ENCODE assay signal across 9 cellular contexts in the genomic region with DNA sequence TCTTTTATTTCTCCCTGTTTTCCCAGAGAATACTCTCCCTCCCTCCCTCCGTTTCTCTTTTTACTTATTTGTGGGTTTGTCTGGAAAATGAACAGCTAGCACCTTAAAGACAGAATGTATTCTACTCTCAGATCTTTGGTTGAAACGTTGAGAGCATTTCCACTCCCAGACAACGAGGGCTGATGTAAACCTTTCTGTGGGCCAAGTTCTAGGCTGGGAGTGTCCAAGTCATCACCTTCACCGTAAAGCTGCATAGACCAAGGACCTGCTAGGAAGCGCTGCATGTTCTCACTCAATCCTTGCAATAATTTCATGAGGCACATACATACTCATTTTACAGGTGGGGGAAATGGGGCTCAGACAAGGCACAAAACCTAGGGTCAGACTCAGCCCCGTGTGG. TPM values are rescaled to one million over a fixed set of nuclear protein-coding genes. Genes with fewer than 3 reads are reported as not detected.
DNase-seq lines count a peak whose midpoint lies in the region; ATAC-seq and TF ChIP-seq lines count a peak whose summit lies in the region.
"Had no signal": no experiment of that assay in that cellular context is flagged by ENCODE, and none has a peak within 500 bp of the region (broad histone marks: within the 10 kb centered on the region; RNA-seq: fewer than 3 reads in every experiment).

No MANE protein-coding gene starts in this region.

- CTCF ChIA-PET in HEK293T (lab: Yijun Ruan, JAX) = no interaction called here

- peaks cover 92% of the 10 kb centered on the region for H3K4me1 Mint-ChIP-seq in activated T-helper 1 cell treated with anti-CD3 and anti-CD28 coated beads, Interleukin-12 subunit alpha, Interleukin-12 subunit beta, Interleukin-2, Interleukin-4 antibody, amounts not matched to agents 30 ng/mL and 10 ng/mL and 1 ng/mL, durations not matched to agents 14 hours and 24 hours and 36 hours (ENCODE audit: low read depth)
- H3K4me1 Mint-ChIP-seq in stimulated activated memory B cell treated with anti-CD40 and anti-IgM and Interleukin-4, amounts not matched to agents 10 μg/mL and 1 μg/mL and 100 μg/mL, for 72 hours = peaks cover 100% of the 10 kb centered on the region

- H3K9me3 ChIP-seq in HUES6 (ENCODE audit: control insufficient read depth, insufficient read depth, low read depth, low read length) (no peaks in the 10 kb centered on the region), right atrium auricular region (no peaks in the 10 kb centered on the region)

- POLR2A ChIA-PET in HEK293T (lab: Yijun Ruan, JAX) = interaction anchor here (1.0 kb wide), 1 partner anchor 10 kb away, joined by 6 read pairs; no protein-coding TSS in a partner anchor

- H3K27ac Mint-ChIP-seq in activated T-helper 1 cell treated with anti-CD3 and anti-CD28 coated beads, Interleukin-12 subunit alpha, Interleukin-12 subunit beta, Interleukin-2, Interleukin-4 antibody, amounts not matched to agents 30 ng/mL and 10 ng/mL and 1 ng/mL, durations not matched to agents 14 hours and 24 hours and 36 hours = peak overlapping the region; percentile 85
- H3K27ac Mint-ChIP-seq in stimulated activated memory B cell treated with anti-CD40 and anti-IgM and Interleukin-4, amounts not matched to agents 10 μg/mL and 1 μg/mL and 100 μg/mL, for 72 hours = peak overlapping the region; percentile 89

- no peak for TF ChIP-seq CTCF in right atrium auricular region (IDR thresholded peaks at IDR 0.05)

- no peaks in the 10 kb centered on the region for H3K27me3 ChIP-seq in HUES6 (ENCODE audit: control insufficient read depth, insufficient read depth, low read length)
- no peaks in the 10 kb centered on the region for H3K27me3 ChIP-seq in right atrium auricular region

- H3K4me3 ChIP-seq in HUES6 (ENCODE audit: low read depth, low read length) (no peak overlapping the region), right atrium auricular region (peak overlapping the region in 1 of 2 donors; percentile 4)

- H3K9me3 Mint-ChIP-seq in activated T-helper 1 cell treated with anti-CD3 and anti-CD28 coated beads, Interleukin-12 subunit alpha, Interleukin-12 subunit beta, Interleukin-2, Interleukin-4 antibody, amounts not matched to agents 30 ng/mL and 10 ng/mL and 1 ng/mL, durations not matched to agents 14 hours and 24 hours and 36 hours = no peaks in the 10 kb centered on the region
- no peaks in the 10 kb centered on the region for H3K9me3 Mint-ChIP-seq in stimulated activated memory B cell treated with anti-CD40 and anti-IgM and Interleukin-4, amounts not matched to agents 10 μg/mL and 1 μg/mL and 100 μg/mL, for 72 hours

- peak overlapping the region; percentile 24 for H3K9ac ChIP-seq in HUES6 (ENCODE audit: low read length)

- intact Hi-C loops in activated T-helper 1 cell treated with anti-CD3 and anti-CD28 coated beads, Interleukin-12 subunit alpha, Interleukin-12 subunit beta, Interleukin-2, Interleukin-4 antibody, amounts not matched to agents 30 ng/mL and 10 ng/mL and 1 ng/mL, durations not matched to agents 14 hours and 24 hours and 36 hours (cut with micrococcal nuclease) = no loop called here

- no peaks in the 10 kb centered on the region for H3K27me3 Mint-ChIP-seq in activated T-helper 1 cell treated with anti-CD3 and anti-CD28 coated beads, Interleukin-12 subunit alpha, Interleukin-12 subunit beta, Interleukin-2, Interleukin-4 antibody, amounts not matched to agents 30 ng/mL and 10 ng/mL and 1 ng/mL, durations not matched to agents 14 hours and 24 hours and 36 hours (ENCODE audit: insufficient read depth)
- H3K27me3 Mint-ChIP-seq in stimulated activated memory B cell treated with anti-CD40 and anti-IgM and Interleukin-4, amounts not matched to agents 10 μg/mL and 1 μg/mL and 100 μg/mL, for 72 hours = no peaks in the 10 kb centered on the region

- H3K4me1 ChIP-seq in HUES6 (ENCODE audit: control insufficient read depth, insufficient read depth, low read length) = peaks cover 76% of the 10 kb centered on the region
- H3K4me1 ChIP-seq in right atrium auricular region = peaks cover 0 to 100% of the 10 kb centered on the region in 2 donors

- H3K36me3 ChIP-seq in HUES6 (ENCODE audit: control insufficient read depth, insufficient read depth, low read length) = peaks cover 4% of the 10 kb centered on the region
- peaks cover 8% of the 10 kb centered on the region for H3K36me3 ChIP-seq in right atrium auricular region

- no peak for DNase-seq in activated T-helper 1 cell treated with anti-CD3 and anti-CD28 coated beads, Interleukin-12 subunit alpha, Interleukin-12 subunit beta, Interleukin-2, Interleukin-4 antibody, amounts not matched to agents 30 ng/mL and 10 ng/mL and 1 ng/mL, durations not matched to agents 14 hours and 24 hours and 36 hours (ENCODE audit: low spot score)
- DNase-seq in right atrium auricular region (ENCODE audit: low spot score) = no peak
- DNase-seq in HEK293T (ENCODE audit: extremely low spot score) = no peak
- no peak for DNase-seq in SKM-1 treated with dmso at 0.1 percent for 144 hours (lab: John Stamatoyannopoulos, UW; ENCODE audit: unreplicated experiment)
- DNase-seq in cerebellar cortex (ENCODE audit: low spot score) = no peak
- DNase-seq: NCI-H146 had no signal

- H3K4me3 Mint-ChIP-seq in activated T-helper 1 cell treated with anti-CD3 and anti-CD28 coated beads, Interleukin-12 subunit alpha, Interleukin-12 subunit beta, Interleukin-2, Interleukin-4 antibody, amounts not matched to agents 30 ng/mL and 10 ng/mL and 1 ng/mL, durations not matched to agents 14 hours and 24 hours and 36 hours = peak overlapping the region; percentile 60
- H3K4me3 Mint-ChIP-seq in stimulated activated memory B cell treated with anti-CD40 and anti-IgM and Interleukin-4, amounts not matched to agents 10 μg/mL and 1 μg/mL and 100 μg/mL, for 72 hours = peak overlapping the region; percentile 45

- H3K27ac ChIP-seq in HUES6 (ENCODE audit: low read depth, low read length) (no peak overlapping the region), right atrium auricular region (peak overlapping the region; percentile 85 to 87)

- ATAC-seq in stimulated activated memory B cell treated with anti-CD40 and anti-IgM and Interleukin-4, amounts not matched to agents 10 μg/mL and 1 μg/mL and 100 μg/mL, for 72 hours = no peak
- no peak for ATAC-seq in HG02884 (IDR thresholded peaks at IDR 0.05; ENCODE audit: unreplicated experiment)

- H3K36me3 Mint-ChIP-seq in activated T-helper 1 cell treated with anti-CD3 and anti-CD28 coated beads, Interleukin-12 subunit alpha, Interleukin-12 subunit beta, Interleukin-2, Interleukin-4 antibody, amounts not matched to agents 30 ng/mL and 10 ng/mL and 1 ng/mL, durations not matched to agents 14 hours and 24 hours and 36 hours (ENCODE audit: low read depth) = peaks cover 25% of the 10 kb centered on the region
- H3K36me3 Mint-ChIP-seq in stimulated activated memory B cell treated with anti-CD40 and anti-IgM and Interleukin-4, amounts not matched to agents 10 μg/mL and 1 μg/mL and 100 μg/mL, for 72 hours = peaks cover 43% of the 10 kb centered on the region

TF ChIP-seq in HEK293T, 16 proteins besides CTCF, POLR2A, EP300 and RAD21:
- TF ChIP-seq BHLHE40 (IDR thresholded peaks at IDR 0.05; ENCODE audit: borderline replicate concordance) = no peak
- no peak for TF ChIP-seq SP1 (IDR thresholded peaks at IDR 0.05)
- TF ChIP-seq ELF4 (IDR thresholded peaks at IDR 0.05) = no peak
- TF ChIP-seq PKNOX1 (IDR thresholded peaks at IDR 0.05) = no peak
- TF ChIP-seq NFRKB (IDR thresholded peaks at IDR 0.05) = no peak
- TF ChIP-seq SUZ12 (IDR thresholded peaks at IDR 0.05) = no peak
- TF ChIP-seq ARNT (IDR thresholded peaks at IDR 0.05) = no peak
- TF ChIP-seq FOXM1 (IDR thresholded peaks at IDR 0.05; ENCODE audit: borderline replicate concordance) = no peak
- no peak for TF ChIP-seq HDGF (IDR thresholded peaks at IDR 0.05; ENCODE audit: borderline replicate concordance)
- no peak for TF ChIP-seq ZNF384 (IDR thresholded peaks at IDR 0.05)
- TF ChIP-seq CTBP1 (IDR thresholded peaks at IDR 0.05; ENCODE audit: borderline replicate concordance) = no peak

RNA-seq across cellular contexts. Expression of gene MYH9, which starts 32.4 kb away (rescaled TPM):
- total RNA-seq in activated T-helper 1 cell treated with anti-CD3 and anti-CD28 coated beads, Interleukin-12 subunit alpha, Interleukin-12 subunit beta, Interleukin-2, Interleukin-4 antibody, amounts not matched to agents 30 ng/mL and 10 ng/mL and 1 ng/mL, durations not matched to agents 14 hours and 24 hours and 36 hours = 618 and 639 TPM in 2 replicates
- 100 to 1,000 TPM; 125 to 229 TPM for total RNA-seq in right atrium auricular region
